Comparison of ENCODE assay signal across 28 cellular contexts in genomic region chr7:20779041-20779440, GRCh38. TPM values are rescaled to one million over a fixed set of nuclear protein-coding genes. Genes with fewer than 3 reads are reported as not detected.
DNase-seq lines count a peak whose midpoint lies in the region; TF ChIP-seq lines count a peak whose summit lies in the region.
"Had no signal": no experiment of that assay in that cellular context is flagged by ENCODE, and none has a peak within 500 bp of the region (broad histone marks: within the 10 kb centered on the region; RNA-seq: fewer than 3 reads in every experiment).

No MANE protein-coding gene starts in this region.

- H3K9me3 ChIP-seq in Peyer's patch: no peaks in the 10 kb centered on the region
- H3K9me3 ChIP-seq: tibial artery had no signal

- H3K36me3 Mint-ChIP-seq in endothelial cell (ENCODE audit: low read depth, unreplicated experiment) (no peaks in the 10 kb centered on the region), mesothelial cell of epicardium (no peaks in the 10 kb centered on the region)
- peaks cover 2% of the 10 kb centered on the region for H3K36me3 Mint-ChIP-seq in activated T-cell treated with anti-CD3 and anti-CD28 coated beads, Interleukin-2, amount 50 U/mL, for 24 hours (ENCODE audit: low read depth)

- H3K27ac Mint-ChIP-seq in endothelial cell (ENCODE audit: unreplicated experiment): no peak overlapping the region
- H3K27ac Mint-ChIP-seq in mesothelial cell of epicardium: no peak overlapping the region
- H3K27ac Mint-ChIP-seq in activated T-cell treated with anti-CD3 and anti-CD28 coated beads, Interleukin-2, amount 50 U/mL, for 24 hours: no peak overlapping the region
- H3K27ac Mint-ChIP-seq: activated CD4-positive, alpha-beta T cell treated with anti-CD3 and anti-CD28 coated beads, Interleukin-2, amount 10 ng/mL, durations not matched to agents 24 days and 14 days; CD8-positive, alpha-beta memory T cell; immature natural killer cell; memory B cell; T-helper 2 cell treated with Interferon-gamma antibody and Interleukin-4, amounts not matched to agents 5 μg/mL and 100 μg/mL, for 36 hours had no signal

- H3K4me3 ChIP-seq in Peyer's patch: no peak overlapping the region

- H3K9me3 Mint-ChIP-seq in endothelial cell (ENCODE audit: unreplicated experiment) (no peaks in the 10 kb centered on the region), mesothelial cell of epicardium (no peaks in the 10 kb centered on the region)
- peaks cover 7% of the 10 kb centered on the region for H3K9me3 Mint-ChIP-seq in activated T-cell treated with anti-CD3 and anti-CD28 coated beads, Interleukin-2, amount 50 U/mL, for 24 hours
- H3K9me3 Mint-ChIP-seq: activated CD4-positive, alpha-beta T cell treated with anti-CD3 and anti-CD28 coated beads, Interleukin-2, amount 10 ng/mL, durations not matched to agents 24 days and 14 days; T-helper 2 cell treated with Interferon-gamma antibody and Interleukin-4, amounts not matched to agents 5 μg/mL and 100 μg/mL, for 36 hours had no signal

- DNase-seq in NCI-H82 (lab: John Stamatoyannopoulos, UW) (peak; percentile 25), NCI-H82 treated with DMSO at 0.1 percent for 48 hours (lab: John Stamatoyannopoulos, UW; ENCODE audit: unreplicated experiment) (no peak), endothelial cell (ENCODE audit: low spot score) (no peak), mesothelial cell of epicardium (ENCODE audit: low spot score in 2 of 2, unreplicated experiment in 2 of 2) (no peak), Peyer's patch (no peak), SHP77 (lab: John Stamatoyannopoulos, UW) (no peak), COLO668 (lab: John Stamatoyannopoulos, UW; ENCODE audit: unreplicated experiment) (no peak)
- DNase-seq in activated T-cell treated with anti-CD3 and anti-CD28 coated beads, Interleukin-2, amount 50 U/mL, for 24 hours: no peak
- DNase-seq: activated CD4-positive, alpha-beta T cell treated with anti-CD3 and anti-CD28 coated beads, Interleukin-2, amount 10 ng/mL, durations not matched to agents 24 days and 14 days; activated naive CD4-positive, alpha-beta T cell treated with anti-CD3 and anti-CD28 coated beads, Interleukin-2, amount 50 U/mL, for 16 hours; activated T-cell treated with anti-CD3 and anti-CD28 coated beads, Interleukin-2, amount 50 U/mL, for 48 hours; AML-193; CD8-positive, alpha-beta memory T cell; GDM1; immature natural killer cell; Karpas-422; NCI-H1694; NCI-H2171; NCI-H526 treated with DMSO at 0.1 percent for 48 hours; stomach; tibial artery had no signal

- H3K27ac ChIP-seq in Peyer's patch: no peak overlapping the region
- H3K27ac ChIP-seq: 22Rv1, cardiac muscle cell, coronary artery, stomach, tibial artery had no signal

- TF ChIP-seq CTCF in endothelial cell (IDR thresholded peaks at IDR 0.05; ENCODE audit: unreplicated experiment): no peak
- no peak for TF ChIP-seq CTCF in mesothelial cell of epicardium (IDR thresholded peaks at IDR 0.05; ENCODE audit: unreplicated experiment)
- TF ChIP-seq CTCF in Peyer's patch (IDR thresholded peaks at IDR 0.05): no peak

- H3K4me1 Mint-ChIP-seq in endothelial cell (ENCODE audit: unreplicated experiment): peaks cover 40% of the 10 kb centered on the region
- H3K4me1 Mint-ChIP-seq in mesothelial cell of epicardium: peaks cover 11% of the 10 kb centered on the region
- H3K4me1 Mint-ChIP-seq in activated T-cell treated with anti-CD3 and anti-CD28 coated beads, Interleukin-2, amount 50 U/mL, for 24 hours (ENCODE audit: low read depth): peaks cover 22% of the 10 kb centered on the region

- H3K27me3 Mint-ChIP-seq in endothelial cell (ENCODE audit: unreplicated experiment) (peaks cover 8% of the 10 kb centered on the region), mesothelial cell of epicardium (ENCODE audit: low read depth) (peaks cover 97% of the 10 kb centered on the region)
- peaks cover 89% of the 10 kb centered on the region for H3K27me3 Mint-ChIP-seq in activated T-cell treated with anti-CD3 and anti-CD28 coated beads, Interleukin-2, amount 50 U/mL, for 24 hours

- H3K4me3 Mint-ChIP-seq in endothelial cell (ENCODE audit: unreplicated experiment) (peak overlapping the region; percentile 84), mesothelial cell of epicardium (peak overlapping the region; percentile 26)
- H3K4me3 Mint-ChIP-seq in activated T-cell treated with anti-CD3 and anti-CD28 coated beads, Interleukin-2, amount 50 U/mL, for 24 hours: no peak overlapping the region
- H3K4me3 Mint-ChIP-seq: activated CD4-positive, alpha-beta T cell treated with anti-CD3 and anti-CD28 coated beads, Interleukin-2, amount 10 ng/mL, durations not matched to agents 24 days and 14 days; CD8-positive, alpha-beta memory T cell; memory B cell; T-helper 2 cell treated with Interferon-gamma antibody and Interleukin-4, amounts not matched to agents 5 μg/mL and 100 μg/mL, for 36 hours had no signal

- H3K4me1 ChIP-seq in Peyer's patch: peaks cover 0 to 13% (median under 1%) of the 10 kb centered on the region in 4 donors

- no peaks in the 10 kb centered on the region for H3K36me3 ChIP-seq in Peyer's patch
- H3K36me3 ChIP-seq: cardiac muscle cell, stomach, tibial artery had no signal

- peaks cover 0 to 25% of the 10 kb centered on the region in 2 donors for H3K27me3 ChIP-seq in Peyer's patch

- TF ChIP-seq POLR2A in Peyer's patch (IDR thresholded peaks at IDR 0.05): no peak

RNA-seq across cellular contexts. Expression of gene SP8, which starts 7.6 kb away (rescaled TPM):
- total RNA-seq in endothelial cell (ENCODE audit: unreplicated experiment): 0.82 TPM
- total RNA-seq in mesothelial cell of epicardium: not detected in 3 replicates
- total RNA-seq in Peyer's patch: 1 to 10 TPM in 3 of 4 donors, not detected in 1; 1.4 to 5.2 (median 3.6) TPM
- total RNA-seq: activated CD4-positive, alpha-beta T cell treated with anti-CD3 and anti-CD28 coated beads, Interleukin-2, amount 10 ng/mL, durations not matched to agents 24 days and 14 days; CD8-positive, alpha-beta memory T cell; glomerular endothelial cell; HT-29; stomach had no signal
